1 cellular context compared by ENCODE assay signal in the genomic region with DNA sequence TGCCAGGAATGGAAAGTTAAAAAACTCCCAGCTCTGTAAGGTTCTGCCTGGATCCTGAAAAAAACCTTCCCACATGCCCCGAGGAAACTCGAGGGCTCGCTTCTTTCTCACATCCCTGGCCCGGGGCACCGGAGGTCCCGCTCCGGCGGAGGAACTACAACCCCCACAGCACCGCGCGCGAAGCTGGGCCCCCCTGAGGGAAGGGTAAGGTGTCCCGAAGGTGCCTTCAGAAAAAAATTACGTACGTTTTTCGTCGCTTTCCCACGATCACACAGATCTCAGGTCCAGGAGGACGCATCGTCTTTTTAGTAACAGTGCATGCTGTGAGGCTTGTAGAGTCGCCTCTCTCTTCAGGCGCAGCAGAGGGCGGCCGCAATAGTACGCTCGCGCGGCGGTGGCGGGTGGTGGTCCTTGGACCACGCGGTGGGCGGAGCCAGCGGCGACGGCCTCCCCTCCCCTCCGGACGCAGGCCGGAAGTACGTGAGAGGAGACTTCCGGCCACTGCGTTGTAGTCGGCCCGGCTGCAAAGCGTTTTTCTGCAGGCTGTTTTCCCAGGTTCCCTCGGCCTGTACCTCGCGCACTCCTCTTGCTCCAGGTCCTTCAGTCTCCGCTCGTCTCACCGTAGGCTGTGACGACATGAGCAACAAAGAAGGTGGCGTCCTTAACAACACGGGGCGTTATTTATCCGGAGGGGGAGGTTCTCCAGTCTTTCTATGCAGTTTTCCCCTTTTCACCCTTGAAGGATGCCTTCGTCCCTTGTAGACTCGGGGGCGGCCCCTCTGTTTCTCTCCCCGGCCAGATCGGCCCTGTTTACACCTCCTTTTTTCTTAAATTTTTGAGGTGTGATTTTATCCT.
TF ChIP-seq lines count a peak whose summit lies in the region.

A gene with protein sequence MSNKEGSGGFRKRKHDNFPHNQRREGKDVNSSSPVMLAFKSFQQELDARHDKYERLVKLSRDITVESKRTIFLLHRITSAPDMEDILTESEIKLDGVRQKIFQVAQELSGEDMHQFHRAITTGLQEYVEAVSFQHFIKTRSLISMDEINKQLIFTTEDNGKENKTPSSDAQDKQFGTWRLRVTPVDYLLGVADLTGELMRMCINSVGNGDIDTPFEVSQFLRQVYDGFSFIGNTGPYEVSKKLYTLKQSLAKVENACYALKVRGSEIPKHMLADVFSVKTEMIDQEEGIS (plus strand): TSS at position 495 of the 855 bp plus-strand sequence. CDS start 142 bp downstream, at position 637.

TF ChIP-seq in WTC11, 78 proteins besides CTCF, POLR2A, EP300 and RAD21 (continued from another document):
- TF ChIP-seq GRHL2 (CRISPR knock-in tag; IDR thresholded peaks at IDR 0.05; ENCODE audit: insufficient replicate concordance, severe bottlenecking) (no peak), NFE2L1 (CRISPR knock-in tag; IDR thresholded peaks at IDR 0.05) (no peak), ZNF423 (CRISPR knock-in tag; IDR thresholded peaks at IDR 0.05) (no peak), ZNF671 (CRISPR knock-in tag; IDR thresholded peaks at IDR 0.05) (no peak), RORB (CRISPR knock-in tag; IDR thresholded peaks at IDR 0.05) (no peak), FOXP1 (CRISPR knock-in tag; IDR thresholded peaks at IDR 0.05; ENCODE audit: borderline replicate concordance) (peak; percentile 68; the same call in 1 of the 2 replicates), ETV6 (CRISPR knock-in tag; IDR thresholded peaks at IDR 0.05) (peak; percentile 86), FOXK1 (CRISPR knock-in tag; IDR thresholded peaks at IDR 0.05) (peak; percentile 93), TEAD1 (CRISPR knock-in tag; IDR thresholded peaks at IDR 0.05) (0 out of 2 replicates have a peak, but pooled peaks have one; percentile 63), ZNF317 (CRISPR knock-in tag; IDR thresholded peaks at IDR 0.05; ENCODE audit: borderline replicate concordance, low read depth) (no peak), ATF1 (CRISPR knock-in tag; IDR thresholded peaks at IDR 0.05) (no peak), CREM (CRISPR knock-in tag; IDR thresholded peaks at IDR 0.05) (peak; percentile 83), ESRRA (CRISPR knock-in tag; IDR thresholded peaks at IDR 0.05; ENCODE audit: borderline replicate concordance) (no peak), MXD4 (CRISPR knock-in tag; IDR thresholded peaks at IDR 0.05; ENCODE audit: borderline replicate concordance) (no peak), KAT7 (CRISPR knock-in tag; IDR thresholded peaks at IDR 0.05; ENCODE audit: borderline replicate concordance) (0 out of 2 replicates have a peak, but pooled peaks have one; percentile 51), MYBL2 (CRISPR knock-in tag; IDR thresholded peaks at IDR 0.05) (no peak), NFATC4 (CRISPR knock-in tag; IDR thresholded peaks at IDR 0.05) (no peak), TCF7 (CRISPR knock-in tag; IDR thresholded peaks at IDR 0.05; ENCODE audit: low read depth) (no peak), ZNF121 (CRISPR knock-in tag; IDR thresholded peaks at IDR 0.05) (no peak), NFYB (CRISPR knock-in tag; conservative IDR thresholded peaks at IDR 0.05; ENCODE audit: low read depth) (no peak), ZNF232 (CRISPR knock-in tag; IDR thresholded peaks at IDR 0.05) (0 out of 2 replicates have a peak, but pooled peaks have one; percentile 42), SMAD3 (CRISPR knock-in tag; IDR thresholded peaks at IDR 0.05; ENCODE audit: borderline replicate concordance) (no peak), NR3C1 (CRISPR knock-in tag; conservative IDR thresholded peaks at IDR 0.05; ENCODE audit: low read depth) (no peak), EMX1 (CRISPR knock-in tag; IDR thresholded peaks at IDR 0.05) (no peak), RELA (CRISPR knock-in tag; IDR thresholded peaks at IDR 0.05; ENCODE audit: borderline replicate concordance) (no peak), GABPB1 (CRISPR knock-in tag; IDR thresholded peaks at IDR 0.05) (peak; percentile 42)
- TF ChIP-seq, protein P1, sequence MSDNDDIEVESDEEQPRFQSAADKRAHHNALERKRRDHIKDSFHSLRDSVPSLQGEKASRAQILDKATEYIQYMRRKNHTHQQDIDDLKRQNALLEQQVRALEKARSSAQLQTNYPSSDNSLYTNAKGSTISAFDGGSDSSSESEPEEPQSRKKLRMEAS (CRISPR knock-in tag; IDR thresholded peaks at IDR 0.05), result peak; percentile 89
- TF ChIP-seq, protein P2, sequence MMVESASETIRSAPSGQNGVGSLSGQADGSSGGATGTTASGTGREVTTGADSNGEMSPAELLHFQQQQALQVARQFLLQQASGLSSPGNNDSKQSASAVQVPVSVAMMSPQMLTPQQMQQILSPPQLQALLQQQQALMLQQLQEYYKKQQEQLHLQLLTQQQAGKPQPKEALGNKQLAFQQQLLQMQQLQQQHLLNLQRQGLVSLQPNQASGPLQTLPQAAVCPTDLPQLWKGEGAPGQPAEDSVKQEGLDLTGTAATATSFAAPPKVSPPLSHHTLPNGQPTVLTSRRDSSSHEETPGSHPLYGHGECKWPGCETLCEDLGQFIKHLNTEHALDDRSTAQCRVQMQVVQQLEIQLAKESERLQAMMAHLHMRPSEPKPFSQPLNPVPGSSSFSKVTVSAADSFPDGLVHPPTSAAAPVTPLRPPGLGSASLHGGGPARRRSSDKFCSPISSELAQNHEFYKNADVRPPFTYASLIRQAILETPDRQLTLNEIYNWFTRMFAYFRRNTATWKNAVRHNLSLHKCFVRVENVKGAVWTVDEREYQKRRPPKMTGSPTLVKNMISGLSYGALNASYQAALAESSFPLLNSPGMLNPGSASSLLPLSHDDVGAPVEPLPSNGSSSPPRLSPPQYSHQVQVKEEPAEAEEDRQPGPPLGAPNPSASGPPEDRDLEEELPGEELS (CRISPR knock-in tag; IDR thresholded peaks at IDR 0.05), result peak; percentile 61; the same call in 1 of the 2 replicates
- TF ChIP-seq, protein P3, sequence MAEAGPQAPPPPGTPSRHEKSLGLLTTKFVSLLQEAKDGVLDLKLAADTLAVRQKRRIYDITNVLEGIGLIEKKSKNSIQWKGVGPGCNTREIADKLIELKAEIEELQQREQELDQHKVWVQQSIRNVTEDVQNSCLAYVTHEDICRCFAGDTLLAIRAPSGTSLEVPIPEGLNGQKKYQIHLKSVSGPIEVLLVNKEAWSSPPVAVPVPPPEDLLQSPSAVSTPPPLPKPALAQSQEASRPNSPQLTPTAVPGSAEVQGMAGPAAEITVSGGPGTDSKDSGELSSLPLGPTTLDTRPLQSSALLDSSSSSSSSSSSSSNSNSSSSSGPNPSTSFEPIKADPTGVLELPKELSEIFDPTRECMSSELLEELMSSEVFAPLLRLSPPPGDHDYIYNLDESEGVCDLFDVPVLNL (CRISPR knock-in tag; IDR thresholded peaks at IDR 0.05; ENCODE audit: borderline replicate concordance, low read depth), result no peak
- TF ChIP-seq, protein P4, sequence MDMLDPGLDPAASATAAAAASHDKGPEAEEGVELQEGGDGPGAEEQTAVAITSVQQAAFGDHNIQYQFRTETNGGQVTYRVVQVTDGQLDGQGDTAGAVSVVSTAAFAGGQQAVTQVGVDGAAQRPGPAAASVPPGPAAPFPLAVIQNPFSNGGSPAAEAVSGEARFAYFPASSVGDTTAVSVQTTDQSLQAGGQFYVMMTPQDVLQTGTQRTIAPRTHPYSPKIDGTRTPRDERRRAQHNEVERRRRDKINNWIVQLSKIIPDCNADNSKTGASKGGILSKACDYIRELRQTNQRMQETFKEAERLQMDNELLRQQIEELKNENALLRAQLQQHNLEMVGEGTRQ (CRISPR knock-in tag; IDR thresholded peaks at IDR 0.05), result no peak
- TF ChIP-seq, protein P5, sequence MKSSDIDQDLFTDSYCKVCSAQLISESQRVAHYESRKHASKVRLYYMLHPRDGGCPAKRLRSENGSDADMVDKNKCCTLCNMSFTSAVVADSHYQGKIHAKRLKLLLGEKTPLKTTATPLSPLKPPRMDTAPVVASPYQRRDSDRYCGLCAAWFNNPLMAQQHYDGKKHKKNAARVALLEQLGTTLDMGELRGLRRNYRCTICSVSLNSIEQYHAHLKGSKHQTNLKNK (CRISPR knock-in tag; IDR thresholded peaks at IDR 0.05), result no peak
- TF ChIP-seq, protein P6, sequence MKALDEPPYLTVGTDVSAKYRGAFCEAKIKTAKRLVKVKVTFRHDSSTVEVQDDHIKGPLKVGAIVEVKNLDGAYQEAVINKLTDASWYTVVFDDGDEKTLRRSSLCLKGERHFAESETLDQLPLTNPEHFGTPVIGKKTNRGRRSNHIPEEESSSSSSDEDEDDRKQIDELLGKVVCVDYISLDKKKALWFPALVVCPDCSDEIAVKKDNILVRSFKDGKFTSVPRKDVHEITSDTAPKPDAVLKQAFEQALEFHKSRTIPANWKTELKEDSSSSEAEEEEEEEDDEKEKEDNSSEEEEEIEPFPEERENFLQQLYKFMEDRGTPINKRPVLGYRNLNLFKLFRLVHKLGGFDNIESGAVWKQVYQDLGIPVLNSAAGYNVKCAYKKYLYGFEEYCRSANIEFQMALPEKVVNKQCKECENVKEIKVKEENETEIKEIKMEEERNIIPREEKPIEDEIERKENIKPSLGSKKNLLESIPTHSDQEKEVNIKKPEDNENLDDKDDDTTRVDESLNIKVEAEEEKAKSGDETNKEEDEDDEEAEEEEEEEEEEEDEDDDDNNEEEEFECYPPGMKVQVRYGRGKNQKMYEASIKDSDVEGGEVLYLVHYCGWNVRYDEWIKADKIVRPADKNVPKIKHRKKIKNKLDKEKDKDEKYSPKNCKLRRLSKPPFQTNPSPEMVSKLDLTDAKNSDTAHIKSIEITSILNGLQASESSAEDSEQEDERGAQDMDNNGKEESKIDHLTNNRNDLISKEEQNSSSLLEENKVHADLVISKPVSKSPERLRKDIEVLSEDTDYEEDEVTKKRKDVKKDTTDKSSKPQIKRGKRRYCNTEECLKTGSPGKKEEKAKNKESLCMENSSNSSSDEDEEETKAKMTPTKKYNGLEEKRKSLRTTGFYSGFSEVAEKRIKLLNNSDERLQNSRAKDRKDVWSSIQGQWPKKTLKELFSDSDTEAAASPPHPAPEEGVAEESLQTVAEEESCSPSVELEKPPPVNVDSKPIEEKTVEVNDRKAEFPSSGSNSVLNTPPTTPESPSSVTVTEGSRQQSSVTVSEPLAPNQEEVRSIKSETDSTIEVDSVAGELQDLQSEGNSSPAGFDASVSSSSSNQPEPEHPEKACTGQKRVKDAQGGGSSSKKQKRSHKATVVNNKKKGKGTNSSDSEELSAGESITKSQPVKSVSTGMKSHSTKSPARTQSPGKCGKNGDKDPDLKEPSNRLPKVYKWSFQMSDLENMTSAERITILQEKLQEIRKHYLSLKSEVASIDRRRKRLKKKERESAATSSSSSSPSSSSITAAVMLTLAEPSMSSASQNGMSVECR (CRISPR knock-in tag; IDR thresholded peaks at IDR 0.05; ENCODE audit: borderline replicate concordance), result peak; percentile 25; the same call in 1 of the 2 replicates
- TF ChIP-seq, protein P7, sequence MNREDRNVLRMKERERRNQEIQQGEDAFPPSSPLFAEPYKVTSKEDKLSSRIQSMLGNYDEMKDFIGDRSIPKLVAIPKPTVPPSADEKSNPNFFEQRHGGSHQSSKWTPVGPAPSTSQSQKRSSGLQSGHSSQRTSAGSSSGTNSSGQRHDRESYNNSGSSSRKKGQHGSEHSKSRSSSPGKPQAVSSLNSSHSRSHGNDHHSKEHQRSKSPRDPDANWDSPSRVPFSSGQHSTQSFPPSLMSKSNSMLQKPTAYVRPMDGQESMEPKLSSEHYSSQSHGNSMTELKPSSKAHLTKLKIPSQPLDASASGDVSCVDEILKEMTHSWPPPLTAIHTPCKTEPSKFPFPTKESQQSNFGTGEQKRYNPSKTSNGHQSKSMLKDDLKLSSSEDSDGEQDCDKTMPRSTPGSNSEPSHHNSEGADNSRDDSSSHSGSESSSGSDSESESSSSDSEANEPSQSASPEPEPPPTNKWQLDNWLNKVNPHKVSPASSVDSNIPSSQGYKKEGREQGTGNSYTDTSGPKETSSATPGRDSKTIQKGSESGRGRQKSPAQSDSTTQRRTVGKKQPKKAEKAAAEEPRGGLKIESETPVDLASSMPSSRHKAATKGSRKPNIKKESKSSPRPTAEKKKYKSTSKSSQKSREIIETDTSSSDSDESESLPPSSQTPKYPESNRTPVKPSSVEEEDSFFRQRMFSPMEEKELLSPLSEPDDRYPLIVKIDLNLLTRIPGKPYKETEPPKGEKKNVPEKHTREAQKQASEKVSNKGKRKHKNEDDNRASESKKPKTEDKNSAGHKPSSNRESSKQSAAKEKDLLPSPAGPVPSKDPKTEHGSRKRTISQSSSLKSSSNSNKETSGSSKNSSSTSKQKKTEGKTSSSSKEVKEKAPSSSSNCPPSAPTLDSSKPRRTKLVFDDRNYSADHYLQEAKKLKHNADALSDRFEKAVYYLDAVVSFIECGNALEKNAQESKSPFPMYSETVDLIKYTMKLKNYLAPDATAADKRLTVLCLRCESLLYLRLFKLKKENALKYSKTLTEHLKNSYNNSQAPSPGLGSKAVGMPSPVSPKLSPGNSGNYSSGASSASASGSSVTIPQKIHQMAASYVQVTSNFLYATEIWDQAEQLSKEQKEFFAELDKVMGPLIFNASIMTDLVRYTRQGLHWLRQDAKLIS (CRISPR knock-in tag; IDR thresholded peaks at IDR 0.05; ENCODE audit: borderline replicate concordance), result no peak
- TF ChIP-seq, protein P8, sequence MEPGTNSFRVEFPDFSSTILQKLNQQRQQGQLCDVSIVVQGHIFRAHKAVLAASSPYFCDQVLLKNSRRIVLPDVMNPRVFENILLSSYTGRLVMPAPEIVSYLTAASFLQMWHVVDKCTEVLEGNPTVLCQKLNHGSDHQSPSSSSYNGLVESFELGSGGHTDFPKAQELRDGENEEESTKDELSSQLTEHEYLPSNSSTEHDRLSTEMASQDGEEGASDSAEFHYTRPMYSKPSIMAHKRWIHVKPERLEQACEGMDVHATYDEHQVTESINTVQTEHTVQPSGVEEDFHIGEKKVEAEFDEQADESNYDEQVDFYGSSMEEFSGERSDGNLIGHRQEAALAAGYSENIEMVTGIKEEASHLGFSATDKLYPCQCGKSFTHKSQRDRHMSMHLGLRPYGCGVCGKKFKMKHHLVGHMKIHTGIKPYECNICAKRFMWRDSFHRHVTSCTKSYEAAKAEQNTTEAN (CRISPR knock-in tag; IDR thresholded peaks at IDR 0.05), result no peak
- TF ChIP-seq, protein P9, sequence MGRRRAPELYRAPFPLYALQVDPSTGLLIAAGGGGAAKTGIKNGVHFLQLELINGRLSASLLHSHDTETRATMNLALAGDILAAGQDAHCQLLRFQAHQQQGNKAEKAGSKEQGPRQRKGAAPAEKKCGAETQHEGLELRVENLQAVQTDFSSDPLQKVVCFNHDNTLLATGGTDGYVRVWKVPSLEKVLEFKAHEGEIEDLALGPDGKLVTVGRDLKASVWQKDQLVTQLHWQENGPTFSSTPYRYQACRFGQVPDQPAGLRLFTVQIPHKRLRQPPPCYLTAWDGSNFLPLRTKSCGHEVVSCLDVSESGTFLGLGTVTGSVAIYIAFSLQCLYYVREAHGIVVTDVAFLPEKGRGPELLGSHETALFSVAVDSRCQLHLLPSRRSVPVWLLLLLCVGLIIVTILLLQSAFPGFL (CRISPR knock-in tag; IDR thresholded peaks at IDR 0.05; ENCODE audit: borderline replicate concordance), result no peak
